ENCODE assay signal across 29 cellular contexts in the genomic region with DNA sequence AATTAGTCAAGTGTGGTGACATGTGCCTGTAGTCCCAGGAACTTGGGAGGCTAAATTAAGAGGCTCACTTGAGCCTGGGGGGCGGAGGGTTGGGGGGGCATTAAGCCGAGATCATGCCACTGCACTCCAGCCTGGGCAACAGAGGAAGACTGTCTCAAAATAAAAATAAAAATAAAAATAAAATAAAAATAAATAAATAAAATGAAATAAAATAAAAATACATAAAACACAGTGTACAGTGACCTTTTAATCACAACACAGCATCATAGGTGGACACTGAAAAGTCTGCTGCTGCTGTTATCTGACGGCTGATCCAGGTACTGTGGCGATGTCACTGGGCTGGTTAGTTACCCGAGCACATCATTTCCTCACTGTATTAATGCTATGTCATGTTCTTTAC.
"Had no signal": no experiment of that assay in that cellular context is flagged by ENCODE, and none has a peak within 500 bp of the region (broad histone marks: within the 10 kb centered on the region; RNA-seq: fewer than 3 reads in every experiment).

No MANE protein-coding gene starts in this region.

- DNase-seq: hippocampal formation; kidney glomerular epithelial cell; left colon; left lung; lower lobe of right lung; mammary epithelial cell; mesenchymal stem cell; naive B cell; natural killer cell; nephron progenitor cell; ovary; retina; right cardiac atrium; stimulated activated CD4-positive, alpha-beta T cell treated with anti-CD3 and anti-CD28 coated beads, Interleukin-12 subunit alpha, Interleukin-12 subunit beta, amount 100 ng/mL, for 4 hours; stimulated activated CD4-positive, alpha-beta T cell treated with anti-CD3 and anti-CD28 coated beads, Interleukin-15, amount 100 ng/mL, for 24 hours; stimulated activated CD4-positive, alpha-beta T cell treated with anti-CD3 and anti-CD28 coated beads, Interleukin-2, amount 100 ng/mL, for 24 hours; stimulated activated CD4-positive, alpha-beta T cell treated with anti-CD3 and anti-CD28 coated beads, Interleukin-4, amount 100 ng/mL, for 1 hour; stimulated activated naive B cell treated with anti-CD40 and anti-IgM and Interleukin-4, amounts not matched to agents 10 μg/mL and 1 μg/mL and 100 μg/mL, for 72 hours; stimulated activated naive CD8-positive, alpha-beta T cell treated with anti-CD3 and anti-CD28 coated beads, Interleukin-15, Interleukin-2, amounts not matched to agents 100 U/mL and 50 U/mL, for 24 hours; stomach; testis; thyroid gland; transverse colon; upper lobe of right lung had no signal

- H3K4me3 ChIP-seq: left lung, lower lobe of right lung, ovary, prostate gland, skin epidermis, stomach, testis, thyroid gland, transverse colon, upper lobe of right lung had no signal

- H3K4me1 ChIP-seq: prostate gland, transverse colon, upper lobe of right lung had no signal

- FAIRE-seq: keratinocyte, urothelium cell line had no signal

- H3K36me3 ChIP-seq: ovary, thyroid gland, transverse colon had no signal

- H3K27ac ChIP-seq: left lung, lower lobe of right lung, ovary, prostate gland, skin epidermis, stomach, testis, thyroid gland, transverse colon, upper lobe of right lung had no signal

- H3K9me3 ChIP-seq: left lung, lower lobe of right lung, ovary, prostate gland, stomach, testis, thyroid gland, transverse colon, upper lobe of right lung had no signal

- H3K27me3 ChIP-seq: left lung, ovary, stomach, testis, thyroid gland, transverse colon, upper lobe of right lung had no signal

- ATAC-seq: left colon; left lung; lower lobe of right lung; natural killer cell; right cardiac atrium; sciatic nerve; stimulated activated naive B cell treated with anti-CD40 and anti-IgM and Interleukin-4, amounts not matched to agents 10 μg/mL and 1 μg/mL and 100 μg/mL, for 72 hours; stimulated activated naive CD8-positive, alpha-beta T cell treated with anti-CD3 and anti-CD28 coated beads, Interleukin-15, Interleukin-2, amounts not matched to agents 100 U/mL and 50 U/mL, for 24 hours; upper lobe of right lung had no signal
